15 cellular contexts compared by ENCODE assay signal in genomic region chrX:15619053-15619772, GRCh38. TPM values are rescaled to one million over a fixed set of nuclear protein-coding genes. Genes with fewer than 3 reads are reported as not detected.
DNase-seq lines count a peak whose midpoint lies in the region; ATAC-seq, FAIRE-seq and TF ChIP-seq lines count a peak whose summit lies in the region.
"Had no signal": no experiment of that assay in that cellular context is flagged by ENCODE, and none has a peak within 500 bp of the region (broad histone marks: within the 10 kb centered on the region; RNA-seq: fewer than 3 reads in every experiment).

No MANE protein-coding gene starts in this region.

- no peaks in the 10 kb centered on the region for H3K4me1 ChIP-seq in gastrocnemius medialis
- H3K4me1 ChIP-seq: HAP-1 had no signal

- H3K27me3 Mint-ChIP-seq in effector memory CD8-positive, alpha-beta T cell, result peaks cover 8 to 21% of the 10 kb centered on the region in 2 donors
- no peaks in the 10 kb centered on the region for H3K27me3 Mint-ChIP-seq in endothelial cell (ENCODE audit: unreplicated experiment)

- TF ChIP-seq CTCF in fibroblast of mammary gland (conservative IDR thresholded peaks at IDR 0.05; ENCODE audit: control insufficient read depth, insufficient read depth, low read depth, low read length) (no peak), gastrocnemius medialis (IDR thresholded peaks at IDR 0.05 in 4 of 5, conservative IDR thresholded peaks at IDR 0.05 in 1 of 5) (no peak), endothelial cell (IDR thresholded peaks at IDR 0.05; ENCODE audit: unreplicated experiment) (no peak)

- peak overlapping the region in 3 of 4 donors; percentile 8 to 31 (median 19) for H3K27ac ChIP-seq in gastrocnemius medialis

- H3K4me3 ChIP-seq in fibroblast of mammary gland (ENCODE audit: control insufficient read depth, low read depth, low read length), result no peak overlapping the region
- no peak overlapping the region for H3K4me3 ChIP-seq in gastrocnemius medialis
- H3K4me3 ChIP-seq: HAP-1 had no signal

- TF ChIP-seq POLR2A in gastrocnemius medialis (IDR thresholded peaks at IDR 0.05), result no peak

- H3K27ac Mint-ChIP-seq in effector memory CD8-positive, alpha-beta T cell, result no peak overlapping the region
- H3K27ac Mint-ChIP-seq in endothelial cell (ENCODE audit: unreplicated experiment), result no peak overlapping the region
- H3K27ac Mint-ChIP-seq: IgD-negative memory B cell, T-helper 17 cell had no signal

- ATAC-seq in gastrocnemius medialis (peak; percentile 68 to 93), GM19397 (IDR thresholded peaks at IDR 0.05; ENCODE audit: unreplicated experiment) (no peak)
- no peak for ATAC-seq in effector memory CD8-positive, alpha-beta T cell (replicated peaks)
- ATAC-seq: left ventricle myocardium superior, T-helper 17 cell had no signal

- DNase-seq in HPDE6-E6E7 (ENCODE audit: extremely low spot score) (peak; percentile 66), RPMI7951 (ENCODE audit: low read depth) (peak; percentile 5), fibroblast of mammary gland (ENCODE audit: low read depth) (peak; percentile 35), gastrocnemius medialis (peak; percentile 2 to 38), HTR-8/SVneo (ENCODE audit: insufficient read length, low spot score) (no peak), endothelial cell (ENCODE audit: low spot score) (no peak)
- no peak for DNase-seq in effector memory CD8-positive, alpha-beta T cell
- DNase-seq: COR-L47, left ventricle myocardium superior, NCI-H2171, T-helper 17 cell had no signal

- H3K36me3 ChIP-seq in gastrocnemius medialis, result no peaks in the 10 kb centered on the region
- H3K36me3 ChIP-seq: HAP-1 had no signal

- no peaks in the 10 kb centered on the region for H3K36me3 Mint-ChIP-seq in effector memory CD8-positive, alpha-beta T cell (ENCODE audit: insufficient read depth)
- H3K36me3 Mint-ChIP-seq in endothelial cell (ENCODE audit: low read depth, unreplicated experiment), result no peaks in the 10 kb centered on the region

- in situ Hi-C loops in gastrocnemius medialis (cut with MboI; ENCODE audit: low sequenced_read_pairs in 4 of 4), result no loop called here

- intact Hi-C loops in gastrocnemius medialis (cut with DNase I; ENCODE audit: low total_unique reads), result no loop called here

- no peak overlapping the region for H3K4me3 Mint-ChIP-seq in effector memory CD8-positive, alpha-beta T cell
- H3K4me3 Mint-ChIP-seq in endothelial cell (ENCODE audit: unreplicated experiment), result no peak overlapping the region
- H3K4me3 Mint-ChIP-seq: IgD-negative memory B cell, T-helper 17 cell had no signal

- no peaks in the 10 kb centered on the region for H3K4me1 Mint-ChIP-seq in effector memory CD8-positive, alpha-beta T cell (ENCODE audit: low read depth in 2 of 2)
- H3K4me1 Mint-ChIP-seq in endothelial cell (ENCODE audit: unreplicated experiment), result no peaks in the 10 kb centered on the region
- H3K4me1 Mint-ChIP-seq: IgD-negative memory B cell, T-helper 17 cell had no signal

- no peaks in the 10 kb centered on the region for H3K9me3 Mint-ChIP-seq in effector memory CD8-positive, alpha-beta T cell
- H3K9me3 Mint-ChIP-seq in endothelial cell (ENCODE audit: unreplicated experiment), result no peaks in the 10 kb centered on the region

- no peaks in the 10 kb centered on the region for H3K9me3 ChIP-seq in gastrocnemius medialis
- H3K9me3 ChIP-seq: HAP-1 had no signal

- peaks cover 0 to 5% (median 0%) of the 10 kb centered on the region in 3 donors for H3K27me3 ChIP-seq in gastrocnemius medialis

- FAIRE-seq in HTR-8/SVneo (lab: Jason Lieb, UNC), result no peak

RNA-seq across cellular contexts. Expression of gene ACE2, which starts 18.5 kb away (rescaled TPM):
- not detected in 2 replicates for total RNA-seq in RPMI7951 (2014; rRNA removed; shearing (Covaris generic))
- total RNA-seq in gastrocnemius medialis, result 1 to 10 TPM; 1.0 to 6.6 (median 2.6) TPM
- not detected for total RNA-seq in endothelial cell (ENCODE audit: unreplicated experiment)
- total RNA-seq: OCI-LY7, T-helper 17 cell had no signal

RNA-seq across cellular contexts. Expression of gene CLTRN, which starts 45.4 kb away (rescaled TPM):
- total RNA-seq in RPMI7951 (2014; rRNA removed; shearing (Covaris generic)), result 0.12 and 0.20 TPM in 2 replicates
- total RNA-seq in gastrocnemius medialis, result under 1 TPM in 1 of 4 donors, not detected in 3; 0.26 TPM
- total RNA-seq in endothelial cell (ENCODE audit: unreplicated experiment), result 0.95 TPM
- total RNA-seq: OCI-LY7 had no signal

Comparison
In these comparisons a context has a peak if more than half of its experiments do, and no peak if none do; other contexts are left out.
1. DNase-seq: peak in HPDE6-E6E7 (single experiment), RPMI7951 (single experiment), fibroblast of mammary gland (single experiment) and gastrocnemius medialis (2 of 2); none in effector memory CD8-positive, alpha-beta T cell (0 of 3), HTR-8/SVneo (single experiment) and endothelial cell (single experiment).
2. ATAC-seq: peak in gastrocnemius medialis (2 of 2); none in effector memory CD8-positive, alpha-beta T cell (single experiment) and GM19397 (single experiment).